In the genomic region with DNA sequence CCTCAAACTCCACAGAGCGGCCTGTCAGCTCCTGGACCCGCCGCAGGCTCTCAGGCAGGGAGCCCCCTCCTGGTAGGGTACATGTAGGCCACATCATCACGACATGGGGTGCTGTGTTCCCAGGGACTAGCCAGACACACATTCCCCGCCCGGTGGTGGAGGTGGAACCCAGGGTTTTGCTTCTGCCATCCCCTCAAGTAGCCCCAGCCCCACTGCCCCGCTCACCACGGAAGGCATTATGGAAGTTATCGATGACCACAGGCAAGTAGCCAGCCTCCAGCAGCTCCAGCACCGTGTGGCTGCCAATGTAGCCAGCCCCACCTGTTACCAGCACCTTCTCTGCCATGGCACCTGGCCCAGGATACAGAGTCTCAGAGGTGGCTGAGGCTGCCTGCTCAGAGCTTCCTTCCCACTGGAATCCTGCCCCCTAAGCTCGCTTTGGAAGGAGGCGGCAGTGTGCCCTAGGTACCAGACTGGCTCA, we compare ENCODE assay signal across 8 cellular contexts. TPM values are rescaled to one million over a fixed set of nuclear protein-coding genes. Genes with fewer than 3 reads are reported as not detected.
DNase-seq lines count a peak whose midpoint lies in the region; ATAC-seq, FAIRE-seq and TF ChIP-seq lines count a peak whose summit lies in the region.

No MANE protein-coding gene starts in this region.

- peaks cover 19% of the 10 kb centered on the region for H3K4me1 Mint-ChIP-seq in activated CD4-positive, alpha-beta T cell treated with anti-CD3 and anti-CD28 coated beads, Interleukin-2, amount 10 ng/mL, durations not matched to agents 7 days and 5 days
- peaks cover 13% of the 10 kb centered on the region for H3K4me1 Mint-ChIP-seq in activated T-helper 1 cell treated with anti-CD3 and anti-CD28 coated beads, Interleukin-12 subunit alpha, Interleukin-12 subunit beta, Interleukin-2, Interleukin-4 antibody, amounts not matched to agents 30 ng/mL and 10 ng/mL and 1 ng/mL, durations not matched to agents 14 hours and 24 hours and 36 hours (ENCODE audit: low read depth)
- H3K4me1 Mint-ChIP-seq in stimulated activated naive CD8-positive, alpha-beta T cell treated with anti-CD3 and anti-CD28 coated beads, Interleukin-15, Interleukin-2, amounts not matched to agents 100 ng/mL and 50 ng/mL, for 24 hours (ENCODE audit: low read depth): peaks cover 19% of the 10 kb centered on the region

- H3K4me3 ChIP-seq in keratinocyte (ENCODE audit: control insufficient read depth in 2 of 3, extremely low read depth in 1 of 3, insufficient read depth in 2 of 3, low read depth in 1 of 3, low read length in 3 of 3): peak overlapping the region in 1 of 3 experiments; percentile 82

- DNase-seq in activated CD4-positive, alpha-beta T cell treated with anti-CD3 and anti-CD28 coated beads, Interleukin-2, amount 10 ng/mL, durations not matched to agents 7 days and 5 days: no peak
- no peak for DNase-seq in activated CD4-positive, alpha-beta T cell treated with anti-CD3 and anti-CD28 coated beads, Interleukin-2, amount 50 U/mL, for 4 hours
- DNase-seq in activated T-helper 1 cell treated with anti-CD3 and anti-CD28 coated beads, Interleukin-12 subunit alpha, Interleukin-12 subunit beta, Interleukin-2, Interleukin-4 antibody, amounts not matched to agents 30 ng/mL and 10 ng/mL and 1 ng/mL, durations not matched to agents 14 hours and 24 hours and 36 hours (ENCODE audit: low spot score): no peak
- DNase-seq in keratinocyte (ENCODE audit: low read depth, low spot score) (no peak), GM12891 (ENCODE audit: insufficient read length, low spot score) (no peak), DMS53 (lab: John Stamatoyannopoulos, UW) (no peak), left cardiac atrium (no peak)

- no peak overlapping the region for H2AFZ ChIP-seq in keratinocyte (ENCODE audit: control insufficient read depth, low read length)

- CTCF ChIA-PET in activated CD4-positive, alpha-beta T cell treated with anti-CD3 and anti-CD28 coated beads, Interleukin-2, amount 10 ng/mL, durations not matched to agents 7 days and 5 days (lab: Charles Lee): interaction anchor here (0.9 to 3.3 kb wide), 3 partner anchors 10 to 24 kb away, joined by 4 to 27 read pairs (median 4); no protein-coding TSS in a partner anchor

- dilution Hi-C loops in keratinocyte (cut with MboI; ENCODE audit: extremely low pct_ligation_motif_present, low sequenced_read_pairs): no loop called here

- intact Hi-C loops in activated T-helper 1 cell treated with anti-CD3 and anti-CD28 coated beads, Interleukin-12 subunit alpha, Interleukin-12 subunit beta, Interleukin-2, Interleukin-4 antibody, amounts not matched to agents 30 ng/mL and 10 ng/mL and 1 ng/mL, durations not matched to agents 14 hours and 24 hours and 36 hours (cut with micrococcal nuclease): no loop called here
- intact Hi-C loops in left cardiac atrium (cut with DNase I): no loop called here

- peak; percentile 3 to 43 (median 11) for TF ChIP-seq CTCF in keratinocyte (optimal IDR thresholded peaks at IDR 0.05 in 1 of 3, IDR thresholded peaks at IDR 0.05 in 1 of 3, conservative IDR thresholded peaks at IDR 0.05 in 1 of 3; ENCODE audit: extremely low read depth in 1 of 3, insufficient read depth in 2 of 3, low read length in 3 of 3)

- no peaks in the 10 kb centered on the region for H3K27me3 ChIP-seq in keratinocyte (ENCODE audit: control insufficient read depth, extremely low read depth, insufficient read depth, low read length)

- H3K79me2 ChIP-seq in keratinocyte (ENCODE audit: control insufficient read depth, insufficient read depth, low read length): peaks cover 1% of the 10 kb centered on the region

- no peaks in the 10 kb centered on the region for H3K9me3 Mint-ChIP-seq in activated CD4-positive, alpha-beta T cell treated with anti-CD3 and anti-CD28 coated beads, Interleukin-2, amount 10 ng/mL, durations not matched to agents 7 days and 5 days
- H3K9me3 Mint-ChIP-seq in activated T-helper 1 cell treated with anti-CD3 and anti-CD28 coated beads, Interleukin-12 subunit alpha, Interleukin-12 subunit beta, Interleukin-2, Interleukin-4 antibody, amounts not matched to agents 30 ng/mL and 10 ng/mL and 1 ng/mL, durations not matched to agents 14 hours and 24 hours and 36 hours: no peaks in the 10 kb centered on the region
- no peaks in the 10 kb centered on the region for H3K9me3 Mint-ChIP-seq in stimulated activated naive CD8-positive, alpha-beta T cell treated with anti-CD3 and anti-CD28 coated beads, Interleukin-15, Interleukin-2, amounts not matched to agents 100 ng/mL and 50 ng/mL, for 24 hours

- no peak overlapping the region for H3K4me3 Mint-ChIP-seq in activated CD4-positive, alpha-beta T cell treated with anti-CD3 and anti-CD28 coated beads, Interleukin-2, amount 10 ng/mL, durations not matched to agents 7 days and 5 days
- peak overlapping the region; percentile 97 for H3K4me3 Mint-ChIP-seq in activated T-helper 1 cell treated with anti-CD3 and anti-CD28 coated beads, Interleukin-12 subunit alpha, Interleukin-12 subunit beta, Interleukin-2, Interleukin-4 antibody, amounts not matched to agents 30 ng/mL and 10 ng/mL and 1 ng/mL, durations not matched to agents 14 hours and 24 hours and 36 hours
- H3K4me3 Mint-ChIP-seq in stimulated activated naive CD8-positive, alpha-beta T cell treated with anti-CD3 and anti-CD28 coated beads, Interleukin-15, Interleukin-2, amounts not matched to agents 100 ng/mL and 50 ng/mL, for 24 hours: peak overlapping the region; percentile 98

- FAIRE-seq in keratinocyte (lab: Jason Lieb, UNC): no peak
- no peak for FAIRE-seq in GM12891 (lab: Jason Lieb, UNC)

- peaks cover 27 to 34% of the 10 kb centered on the region in 2 experiments for H3K36me3 ChIP-seq in keratinocyte (ENCODE audit: control insufficient read depth in 2 of 2, extremely low read depth in 1 of 2, insufficient read depth in 2 of 2, low read length in 2 of 2)

- peak overlapping the region; percentile 7 for H3K27ac Mint-ChIP-seq in activated CD4-positive, alpha-beta T cell treated with anti-CD3 and anti-CD28 coated beads, Interleukin-2, amount 10 ng/mL, durations not matched to agents 7 days and 5 days
- H3K27ac Mint-ChIP-seq in activated T-helper 1 cell treated with anti-CD3 and anti-CD28 coated beads, Interleukin-12 subunit alpha, Interleukin-12 subunit beta, Interleukin-2, Interleukin-4 antibody, amounts not matched to agents 30 ng/mL and 10 ng/mL and 1 ng/mL, durations not matched to agents 14 hours and 24 hours and 36 hours: no peak overlapping the region
- H3K27ac Mint-ChIP-seq in stimulated activated naive CD8-positive, alpha-beta T cell treated with anti-CD3 and anti-CD28 coated beads, Interleukin-15, Interleukin-2, amounts not matched to agents 100 ng/mL and 50 ng/mL, for 24 hours: no peak overlapping the region

- peak overlapping the region; percentile 83 for H3K27ac ChIP-seq in keratinocyte (ENCODE audit: control insufficient read depth, insufficient read depth, low read length)

- ATAC-seq in left cardiac atrium: no peak

- POLR2A ChIA-PET in activated CD4-positive, alpha-beta T cell treated with anti-CD3 and anti-CD28 coated beads, Interleukin-2, amount 10 ng/mL, durations not matched to agents 7 days and 5 days (lab: Charles Lee): interaction anchor here (0.8 kb wide), 1 partner anchor 9 kb away, joined by 3 read pairs; no protein-coding TSS in a partner anchor

- no peaks in the 10 kb centered on the region for H3K27me3 Mint-ChIP-seq in activated CD4-positive, alpha-beta T cell treated with anti-CD3 and anti-CD28 coated beads, Interleukin-2, amount 10 ng/mL, durations not matched to agents 7 days and 5 days
- peaks cover 2% of the 10 kb centered on the region for H3K27me3 Mint-ChIP-seq in activated T-helper 1 cell treated with anti-CD3 and anti-CD28 coated beads, Interleukin-12 subunit alpha, Interleukin-12 subunit beta, Interleukin-2, Interleukin-4 antibody, amounts not matched to agents 30 ng/mL and 10 ng/mL and 1 ng/mL, durations not matched to agents 14 hours and 24 hours and 36 hours (ENCODE audit: insufficient read depth)
- no peaks in the 10 kb centered on the region for H3K27me3 Mint-ChIP-seq in stimulated activated naive CD8-positive, alpha-beta T cell treated with anti-CD3 and anti-CD28 coated beads, Interleukin-15, Interleukin-2, amounts not matched to agents 100 ng/mL and 50 ng/mL, for 24 hours

- peaks cover 12% of the 10 kb centered on the region for H3K36me3 Mint-ChIP-seq in activated CD4-positive, alpha-beta T cell treated with anti-CD3 and anti-CD28 coated beads, Interleukin-2, amount 10 ng/mL, durations not matched to agents 7 days and 5 days (ENCODE audit: low read depth)
- peaks cover 12% of the 10 kb centered on the region for H3K36me3 Mint-ChIP-seq in activated T-helper 1 cell treated with anti-CD3 and anti-CD28 coated beads, Interleukin-12 subunit alpha, Interleukin-12 subunit beta, Interleukin-2, Interleukin-4 antibody, amounts not matched to agents 30 ng/mL and 10 ng/mL and 1 ng/mL, durations not matched to agents 14 hours and 24 hours and 36 hours (ENCODE audit: low read depth)
- peaks cover 16% of the 10 kb centered on the region for H3K36me3 Mint-ChIP-seq in stimulated activated naive CD8-positive, alpha-beta T cell treated with anti-CD3 and anti-CD28 coated beads, Interleukin-15, Interleukin-2, amounts not matched to agents 100 ng/mL and 50 ng/mL, for 24 hours (ENCODE audit: low read depth)

- peaks cover 14% of the 10 kb centered on the region for H3K4me1 ChIP-seq in keratinocyte (ENCODE audit: control insufficient read depth, extremely low read depth, insufficient read depth, low read length)

- no peaks in the 10 kb centered on the region for H3K9me1 ChIP-seq in keratinocyte (ENCODE audit: control insufficient read depth, extremely low read depth, insufficient read depth, low read length)

- peak overlapping the region; percentile 83 for H3K9ac ChIP-seq in keratinocyte (ENCODE audit: control insufficient read depth, extremely low read depth, insufficient read depth, low read length)

- no peaks in the 10 kb centered on the region for H4K20me1 ChIP-seq in keratinocyte (ENCODE audit: control insufficient read depth, extremely low read depth, insufficient read depth, low read length)

- no peaks in the 10 kb centered on the region for H3K9me3 ChIP-seq in keratinocyte (ENCODE audit: control insufficient read depth, low read depth, low read length)

- TF ChIP-seq POLR2A in GM12891 (IDR thresholded peaks at IDR 0.05; ENCODE audit: low read depth, low read length): no peak

- peak overlapping the region; percentile 99 for H3K4me2 ChIP-seq in keratinocyte (ENCODE audit: control insufficient read depth, extremely low read depth, insufficient read depth, low read depth, low read length)

RNA-seq across cellular contexts. Expression of a gene that starts 1.9 kb away (rescaled TPM):
- total RNA-seq in activated CD4-positive, alpha-beta T cell treated with anti-CD3 and anti-CD28 coated beads, Interleukin-2, amount 10 ng/mL, durations not matched to agents 7 days and 5 days: 10 to 100 TPM; 14.5 to 17.4 TPM
- total RNA-seq in activated T-helper 1 cell treated with anti-CD3 and anti-CD28 coated beads, Interleukin-12 subunit alpha, Interleukin-12 subunit beta, Interleukin-2, Interleukin-4 antibody, amounts not matched to agents 30 ng/mL and 10 ng/mL and 1 ng/mL, durations not matched to agents 14 hours and 24 hours and 36 hours: 62.4 and 63.4 TPM in 2 replicates
- 52.8 to 68.3 TPM (median 66.9 TPM) in 3 replicates for polyA plus RNA-seq in keratinocyte
- 16.0 TPM for polyA plus RNA-seq in keratinocyte (2011; ENCODE audit: low read depth)
- 32.5 and 51.1 TPM in 2 replicates for polyA plus RNA-seq in keratinocyte (2011; cell fraction: cytosol; rRNA removed)
- 58.9 and 68.1 TPM in 2 replicates for polyA plus RNA-seq in keratinocyte (2011; cell fraction: nucleus; rRNA removed)
- 31.5 and 55.2 TPM in 2 replicates for polyA plus RNA-seq in keratinocyte (2012; ENCODE audit: low replicate concordance)
- polyA minus RNA-seq in keratinocyte: 37.5 to 51.9 TPM (median 38.4 TPM) in 3 replicates
- polyA minus RNA-seq in keratinocyte (2011; cell fraction: cytosol; rRNA and poly(A)+ RNA removed): 36.4 TPM
- polyA minus RNA-seq in keratinocyte (2011; cell fraction: nucleus; rRNA and poly(A)+ RNA removed): 20.2 and 22.2 TPM in 2 replicates
- 34.0 TPM for polyA plus RNA-seq in GM12891 (2012; ENCODE audit: low read depth, missing spikeins)
- total RNA-seq in left cardiac atrium: 10 to 100 TPM in 1 of 2 donors, 1 to 10 TPM in 1; 9.7 to 16.0 TPM

RNA-seq across cellular contexts. Expression of a gene that starts 7.8 kb away (rescaled TPM):
- 10 to 100 TPM; 73.2 to 75.9 TPM for total RNA-seq in activated CD4-positive, alpha-beta T cell treated with anti-CD3 and anti-CD28 coated beads, Interleukin-2, amount 10 ng/mL, durations not matched to agents 7 days and 5 days
- 91.4 and 96.1 TPM in 2 replicates for total RNA-seq in activated T-helper 1 cell treated with anti-CD3 and anti-CD28 coated beads, Interleukin-12 subunit alpha, Interleukin-12 subunit beta, Interleukin-2, Interleukin-4 antibody, amounts not matched to agents 30 ng/mL and 10 ng/mL and 1 ng/mL, durations not matched to agents 14 hours and 24 hours and 36 hours
- polyA plus RNA-seq in keratinocyte: 51.7 to 81.7 TPM (median 73.9 TPM) in 3 replicates
- 27.7 TPM for polyA plus RNA-seq in keratinocyte (2011; ENCODE audit: low read depth)
- 58.6 and 99.6 TPM in 2 replicates for polyA plus RNA-seq in keratinocyte (2011; cell fraction: cytosol; rRNA removed)
- 63.3 and 92.1 TPM in 2 replicates for polyA plus RNA-seq in keratinocyte (2011; cell fraction: nucleus; rRNA removed)
- polyA plus RNA-seq in keratinocyte (2012; ENCODE audit: low replicate concordance): 61.1 and 73.9 TPM in 2 replicates
- polyA minus RNA-seq in keratinocyte: 54.5 to 70.5 TPM (median 61.2 TPM) in 3 replicates
- polyA minus RNA-seq in keratinocyte (2011; cell fraction: cytosol; rRNA and poly(A)+ RNA removed): 134 TPM
- polyA minus RNA-seq in keratinocyte (2011; cell fraction: nucleus; rRNA and poly(A)+ RNA removed): 29.7 and 39.1 TPM in 2 replicates
- 55.5 TPM for polyA plus RNA-seq in GM12891 (2012; ENCODE audit: low read depth, missing spikeins)
- 10 to 100 TPM; 32.3 to 36.4 TPM for total RNA-seq in left cardiac atrium

RNA-seq across cellular contexts. Expression of a gene that starts 20.5 kb away (rescaled TPM):
- 10 to 100 TPM; 54.3 to 55.3 TPM for total RNA-seq in activated CD4-positive, alpha-beta T cell treated with anti-CD3 and anti-CD28 coated beads, Interleukin-2, amount 10 ng/mL, durations not matched to agents 7 days and 5 days
- total RNA-seq in activated T-helper 1 cell treated with anti-CD3 and anti-CD28 coated beads, Interleukin-12 subunit alpha, Interleukin-12 subunit beta, Interleukin-2, Interleukin-4 antibody, amounts not matched to agents 30 ng/mL and 10 ng/mL and 1 ng/mL, durations not matched to agents 14 hours and 24 hours and 36 hours: 83.2 and 83.4 TPM in 2 replicates
- polyA plus RNA-seq in keratinocyte: 48.9 to 60.8 TPM (median 59.4 TPM) in 3 replicates
- polyA plus RNA-seq in keratinocyte (2011; ENCODE audit: low read depth): 17.9 TPM
- 54.3 and 63.7 TPM in 2 replicates for polyA plus RNA-seq in keratinocyte (2011; cell fraction: cytosol; rRNA removed)
- 35.8 and 46.7 TPM in 2 replicates for polyA plus RNA-seq in keratinocyte (2011; cell fraction: nucleus; rRNA removed)
- 36.7 and 62.0 TPM in 2 replicates for polyA plus RNA-seq in keratinocyte (2012; ENCODE audit: low replicate concordance)
- 13.4 to 15.6 TPM (median 14.4 TPM) in 3 replicates for polyA minus RNA-seq in keratinocyte
- 20.3 TPM for polyA minus RNA-seq in keratinocyte (2011; cell fraction: cytosol; rRNA and poly(A)+ RNA removed)
- polyA minus RNA-seq in keratinocyte (2011; cell fraction: nucleus; rRNA and poly(A)+ RNA removed): 6.8 and 8.0 TPM in 2 replicates
- polyA plus RNA-seq in GM12891 (2012; ENCODE audit: low read depth, missing spikeins): 53.5 TPM
- total RNA-seq in left cardiac atrium: 10 to 100 TPM; 34.9 to 39.6 TPM

RNA-seq across cellular contexts. Expression of a gene that starts 26.5 kb away (rescaled TPM):
- 10 to 100 TPM; 22.1 to 25.2 TPM for total RNA-seq in activated CD4-positive, alpha-beta T cell treated with anti-CD3 and anti-CD28 coated beads, Interleukin-2, amount 10 ng/mL, durations not matched to agents 7 days and 5 days
- 18.5 and 19.9 TPM in 2 replicates for total RNA-seq in activated T-helper 1 cell treated with anti-CD3 and anti-CD28 coated beads, Interleukin-12 subunit alpha, Interleukin-12 subunit beta, Interleukin-2, Interleukin-4 antibody, amounts not matched to agents 30 ng/mL and 10 ng/mL and 1 ng/mL, durations not matched to agents 14 hours and 24 hours and 36 hours
- 24.1 to 35.0 TPM (median 29.6 TPM) in 3 replicates for polyA plus RNA-seq in keratinocyte
- 13.9 TPM for polyA plus RNA-seq in keratinocyte (2011; ENCODE audit: low read depth)
- 23.6 and 23.7 TPM in 2 replicates for polyA plus RNA-seq in keratinocyte (2011; cell fraction: cytosol; rRNA removed)
- 26.0 and 26.5 TPM in 2 replicates for polyA plus RNA-seq in keratinocyte (2011; cell fraction: nucleus; rRNA removed)
- polyA plus RNA-seq in keratinocyte (2012; ENCODE audit: low replicate concordance): 22.9 and 36.0 TPM in 2 replicates
- polyA minus RNA-seq in keratinocyte: 7.3 to 18.4 TPM (median 16.4 TPM) in 3 replicates
- 8.4 TPM for polyA minus RNA-seq in keratinocyte (2011; cell fraction: cytosol; rRNA and poly(A)+ RNA removed)
- 8.7 and 10.8 TPM in 2 replicates for polyA minus RNA-seq in keratinocyte (2011; cell fraction: nucleus; rRNA and poly(A)+ RNA removed)
- 39.2 TPM for polyA plus RNA-seq in GM12891 (2012; ENCODE audit: low read depth, missing spikeins)
- 10 to 100 TPM; 23.1 to 23.4 TPM for total RNA-seq in left cardiac atrium

RNA-seq across cellular contexts. Expression of a gene that starts 55.4 kb away (rescaled TPM):
- 10 to 100 TPM; 29.8 to 33.5 TPM for total RNA-seq in activated CD4-positive, alpha-beta T cell treated with anti-CD3 and anti-CD28 coated beads, Interleukin-2, amount 10 ng/mL, durations not matched to agents 7 days and 5 days
- total RNA-seq in activated T-helper 1 cell treated with anti-CD3 and anti-CD28 coated beads, Interleukin-12 subunit alpha, Interleukin-12 subunit beta, Interleukin-2, Interleukin-4 antibody, amounts not matched to agents 30 ng/mL and 10 ng/mL and 1 ng/mL, durations not matched to agents 14 hours and 24 hours and 36 hours: 54.5 and 55.2 TPM in 2 replicates
- polyA plus RNA-seq in keratinocyte: 18.0 to 43.9 TPM (median 31.8 TPM) in 3 replicates
- polyA plus RNA-seq in keratinocyte (2011; ENCODE audit: low read depth): 33.1 TPM
- 28.3 and 36.5 TPM in 2 replicates for polyA plus RNA-seq in keratinocyte (2011; cell fraction: cytosol; rRNA removed)
- 28.0 and 33.4 TPM in 2 replicates for polyA plus RNA-seq in keratinocyte (2011; cell fraction: nucleus; rRNA removed)
- polyA plus RNA-seq in keratinocyte (2012; ENCODE audit: low replicate concordance): 17.5 and 36.3 TPM in 2 replicates
- 16.7 to 31.0 TPM (median 23.8 TPM) in 3 replicates for polyA minus RNA-seq in keratinocyte
- polyA minus RNA-seq in keratinocyte (2011; cell fraction: cytosol; rRNA and poly(A)+ RNA removed): 34.1 TPM
- 16.0 and 25.8 TPM in 2 replicates for polyA minus RNA-seq in keratinocyte (2011; cell fraction: nucleus; rRNA and poly(A)+ RNA removed)
- 25.3 TPM for polyA plus RNA-seq in GM12891 (2012; ENCODE audit: low read depth, missing spikeins)
- total RNA-seq in left cardiac atrium: 10 to 100 TPM; 30.0 to 30.2 TPM
